ENCODE assay signal across 19 cellular contexts in genomic region chr1:178124115-178124514, GRCh38. TPM values are rescaled to one million over a fixed set of nuclear protein-coding genes. Genes with fewer than 3 reads are reported as not detected.
"Had no signal": no experiment of that assay in that cellular context is flagged by ENCODE, and none has a peak within 500 bp of the region (broad histone marks: within the 10 kb centered on the region; RNA-seq: fewer than 3 reads in every experiment).

No MANE protein-coding gene starts in this region.

- H3K9me3 Mint-ChIP-seq: activated naive CD8-positive, alpha-beta T cell treated with anti-CD3 and anti-CD28 coated beads, Interleukin-2, amount 10 ng/mL, durations not matched to agents 7 days and 5 days; activated T-helper 2 cell treated with anti-CD3 and anti-CD28 coated beads, Interferon-gamma antibody, Interleukin-2, Interleukin-4, amounts not matched to agents 10 μg/mL and 5 μg/mL and 100 μg/mL, durations not matched to agents 14 hours and 24 hours and 36 hours; stimulated activated memory B cell treated with anti-CD40 and anti-IgM and Interleukin-4, amounts not matched to agents 10 μg/mL and 1 μg/mL and 100 μg/mL, for 72 hours had no signal

- DNase-seq: activated CD4-positive, alpha-beta memory T cell treated with anti-CD3 and anti-CD28 coated beads, Interleukin-2, amount 10 ng/mL, durations not matched to agents 7 days and 5 days; activated CD4-positive, alpha-beta T cell treated with anti-CD3 and anti-CD28 coated beads for 48 hours; activated naive CD4-positive, alpha-beta T cell treated with Interleukin-2 at 50 U/mL for 16 hours; activated naive CD8-positive, alpha-beta T cell treated with anti-CD3 and anti-CD28 coated beads, Interleukin-2, amount 10 ng/mL, durations not matched to agents 7 days and 5 days; activated T-cell treated with anti-CD3 and anti-CD28 coated beads, Interleukin-2, amount 50 U/mL, for 1 hour; amygdala; erythroblast; hypothalamus; left ventricle myocardium inferior; natural killer cell; stimulated activated CD4-positive, alpha-beta T cell treated with anti-CD3 and anti-CD28 coated beads, Interleukin-4, amount 100 ng/mL, for 4 hours; T-helper 2 cell; testis; upper lobe of left lung had no signal

- ATAC-seq: natural killer cell; sciatic nerve; stimulated activated memory B cell treated with anti-CD40 and anti-IgM and Interleukin-4, amounts not matched to agents 10 μg/mL and 1 μg/mL and 100 μg/mL, for 72 hours had no signal

- H3K36me3 Mint-ChIP-seq: activated naive CD8-positive, alpha-beta T cell treated with anti-CD3 and anti-CD28 coated beads, Interleukin-2, amount 10 ng/mL, durations not matched to agents 7 days and 5 days; natural killer cell; stimulated activated memory B cell treated with anti-CD40 and anti-IgM and Interleukin-4, amounts not matched to agents 10 μg/mL and 1 μg/mL and 100 μg/mL, for 72 hours had no signal

- H3K4me1 Mint-ChIP-seq: activated CD4-positive, alpha-beta memory T cell treated with anti-CD3 and anti-CD28 coated beads, Interleukin-2, amount 10 ng/mL, durations not matched to agents 7 days and 5 days; activated naive CD8-positive, alpha-beta T cell treated with anti-CD3 and anti-CD28 coated beads, Interleukin-2, amount 10 ng/mL, durations not matched to agents 7 days and 5 days; natural killer cell; stimulated activated memory B cell treated with anti-CD40 and anti-IgM and Interleukin-4, amounts not matched to agents 10 μg/mL and 1 μg/mL and 100 μg/mL, for 72 hours had no signal

- H3K36me3 ChIP-seq: left ventricle myocardium inferior, neutrophil, upper lobe of left lung had no signal

- H3K4me1 ChIP-seq: parathyroid adenoma, testis had no signal

- H3K27ac ChIP-seq: left ventricle myocardium inferior, neutrophil, parathyroid adenoma, testis, upper lobe of left lung had no signal

- H3K27ac Mint-ChIP-seq: activated CD4-positive, alpha-beta memory T cell treated with anti-CD3 and anti-CD28 coated beads, Interleukin-2, amount 10 ng/mL, durations not matched to agents 7 days and 5 days; activated naive CD8-positive, alpha-beta T cell treated with anti-CD3 and anti-CD28 coated beads, Interleukin-2, amount 10 ng/mL, durations not matched to agents 7 days and 5 days; activated T-helper 2 cell treated with anti-CD3 and anti-CD28 coated beads, Interferon-gamma antibody, Interleukin-2, Interleukin-4, amounts not matched to agents 10 μg/mL and 5 μg/mL and 100 μg/mL, durations not matched to agents 14 hours and 24 hours and 36 hours; natural killer cell; stimulated activated memory B cell treated with anti-CD40 and anti-IgM and Interleukin-4, amounts not matched to agents 10 μg/mL and 1 μg/mL and 100 μg/mL, for 72 hours had no signal

- H3K27me3 Mint-ChIP-seq: activated CD4-positive, alpha-beta memory T cell treated with anti-CD3 and anti-CD28 coated beads, Interleukin-2, amount 10 ng/mL, durations not matched to agents 7 days and 5 days; activated naive CD8-positive, alpha-beta T cell treated with anti-CD3 and anti-CD28 coated beads, Interleukin-2, amount 10 ng/mL, durations not matched to agents 7 days and 5 days had no signal

- H3K27me3 ChIP-seq: neutrophil, testis, upper lobe of left lung had no signal

- H3K4me3 Mint-ChIP-seq: activated CD4-positive, alpha-beta memory T cell treated with anti-CD3 and anti-CD28 coated beads, Interleukin-2, amount 10 ng/mL, durations not matched to agents 7 days and 5 days; activated naive CD8-positive, alpha-beta T cell treated with anti-CD3 and anti-CD28 coated beads, Interleukin-2, amount 10 ng/mL, durations not matched to agents 7 days and 5 days; natural killer cell; stimulated activated memory B cell treated with anti-CD40 and anti-IgM and Interleukin-4, amounts not matched to agents 10 μg/mL and 1 μg/mL and 100 μg/mL, for 72 hours had no signal

- H3K9me3 ChIP-seq: left ventricle myocardium inferior, neutrophil, testis, upper lobe of left lung had no signal

- H3K4me3 ChIP-seq: left ventricle myocardium inferior, testis, upper lobe of left lung had no signal

RNA-seq across cellular contexts. Expression of gene RASAL2, which starts 30.2 kb away (rescaled TPM):
- total RNA-seq: activated CD4-positive, alpha-beta memory T cell treated with anti-CD3 and anti-CD28 coated beads, Interleukin-2, amount 10 ng/mL, durations not matched to agents 7 days and 5 days had no signal
